In genomic region chr20:53738039-53738944, GRCh38 we compare ENCODE assay signal across 8 cellular contexts.
DNase-seq lines count a peak whose midpoint lies in the region; ATAC-seq and TF ChIP-seq lines count a peak whose summit lies in the region.

No MANE protein-coding gene starts in this region.

- H3K36me3 ChIP-seq in smooth muscle cell (ENCODE audit: low read depth) = no peaks in the 10 kb centered on the region

- no peak for TF ChIP-seq CTCF in smooth muscle cell (IDR thresholded peaks at IDR 0.05; ENCODE audit: borderline replicate concordance, insufficient read depth, poor library complexity, severe bottlenecking)

- ATAC-seq in HG03135 (IDR thresholded peaks at IDR 0.05; ENCODE audit: unreplicated experiment) = no peak
- no peak for ATAC-seq in HG03159 (IDR thresholded peaks at IDR 0.05; ENCODE audit: unreplicated experiment)

- peak overlapping the region; percentile 45 for H3K4me3 ChIP-seq in smooth muscle cell

- H4K20me1 ChIP-seq in smooth muscle cell (ENCODE audit: low read depth) = no peaks in the 10 kb centered on the region

- H3K9ac ChIP-seq in smooth muscle cell (ENCODE audit: low read depth) = peak overlapping the region; percentile 90

- peak overlapping the region; percentile 99 for H3K27ac ChIP-seq in smooth muscle cell (ENCODE audit: low read depth)

- H3F3A ChIP-seq in smooth muscle cell (ENCODE audit: low read depth) = peaks cover 48% of the 10 kb centered on the region

- no peaks in the 10 kb centered on the region for H3K79me2 ChIP-seq in smooth muscle cell (ENCODE audit: low read depth)

- DNase-seq in DMS153 treated with DMSO at 0.1 percent for 48 hours (lab: John Stamatoyannopoulos, UW; ENCODE audit: unreplicated experiment) (peak; percentile 78), NCI-H1436 (lab: John Stamatoyannopoulos, UW) (peak; percentile 65), amniotic epithelial cell (ENCODE audit: low read depth) (peak; percentile 93), iPS-NIHi11 (ENCODE audit: low spot score) (peak; percentile 55), smooth muscle cell (lab: John Stamatoyannopoulos, UW; ENCODE audit: unreplicated experiment) (peak; percentile 38), SHP77 treated with DMSO at 0.1 percent for 48 hours (lab: John Stamatoyannopoulos, UW) (no peak)

- H3K4me1 ChIP-seq in smooth muscle cell (ENCODE audit: low read depth) = peaks cover 75% of the 10 kb centered on the region

- H3K27me3 ChIP-seq in smooth muscle cell (ENCODE audit: low read depth) = no peaks in the 10 kb centered on the region

- peak overlapping the region; percentile 39 for H2AFZ ChIP-seq in smooth muscle cell (ENCODE audit: low read depth)

- H3K9me3 ChIP-seq in smooth muscle cell (replicated peaks; ENCODE audit: low read depth) = no peaks in the 10 kb centered on the region

- 13% methylated on average over 26 of the region's 26 CpGs for WGBS in smooth muscle cell (ENCODE audit: low lambda C conversion rate)

- peak overlapping the region; percentile 81 for H3K4me2 ChIP-seq in smooth muscle cell
